In the genomic region with DNA sequence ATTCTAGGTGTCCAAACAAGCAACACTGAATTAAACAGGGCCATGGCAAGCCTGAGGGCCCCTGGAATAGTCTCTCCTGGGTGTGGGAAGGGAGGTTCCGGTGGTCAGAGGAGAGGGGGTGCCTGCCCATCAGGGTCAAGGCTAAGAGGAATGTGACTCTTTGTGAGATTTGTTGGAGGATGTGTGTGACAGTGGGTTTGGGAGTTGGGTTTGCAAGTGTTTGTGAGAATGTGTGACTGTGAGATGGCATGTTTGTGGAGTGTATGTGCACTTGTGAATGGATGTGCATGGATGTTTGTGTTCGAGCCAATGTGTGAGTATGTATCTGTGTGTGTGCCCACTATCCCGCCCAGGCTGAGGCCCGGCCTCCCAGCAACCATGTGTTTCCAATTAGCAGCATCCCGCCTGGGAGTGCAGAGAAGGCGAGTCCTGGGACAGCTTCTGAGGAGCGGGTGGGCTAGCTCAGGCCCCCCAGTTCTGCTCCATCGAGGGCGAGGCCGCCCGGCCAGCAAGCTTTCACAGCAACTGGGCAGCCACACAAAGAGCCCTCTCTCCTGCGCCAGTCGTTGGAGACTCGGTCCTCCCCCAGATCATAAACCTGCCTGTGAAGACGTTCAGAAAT, we compare ENCODE assay signal across 23 cellular contexts.
DNase-seq lines count a peak whose midpoint lies in the region; ATAC-seq and TF ChIP-seq lines count a peak whose summit lies in the region.
"Had no signal": no experiment of that assay in that cellular context is flagged by ENCODE, and none has a peak within 500 bp of the region (broad histone marks: within the 10 kb centered on the region; RNA-seq: fewer than 3 reads in every experiment).

No MANE protein-coding gene starts in this region.

- POLR2A ChIA-PET in HEK293T (lab: Yijun Ruan, JAX) = interaction anchor here (1.0 to 2.0 kb wide), 5 partner anchors 8 to 80 kb away, joined by 3 to 16 read pairs (median 6); no protein-coding TSS in a partner anchor

- no peak for DNase-seq in HEK293T (ENCODE audit: extremely low spot score)
- peak; percentile 74 for DNase-seq in coronary artery (ENCODE audit: low spot score)
- DNase-seq in left kidney (ENCODE audit: low read depth, low spot score) = peak; percentile 88
- peak; percentile 35 for DNase-seq in retina
- no peak for DNase-seq in CD1c-positive myeloid dendritic cell (ENCODE audit: extremely low spot score)
- no peak for DNase-seq in RPMI8226
- no peak for DNase-seq in NCI-H146 (lab: John Stamatoyannopoulos, UW)
- DNase-seq: ACHN; activated CD4-positive, alpha-beta T cell treated with anti-CD3 and anti-CD28 coated beads for 1 hour; activated naive CD4-positive, alpha-beta T cell treated with anti-CD3 and anti-CD28 coated beads for 36 hours; activated T-cell treated with anti-CD3 and anti-CD28 coated beads, Interleukin-2, amount 50 U/mL, for 4 hours; caudate nucleus; foreskin melanocyte; H9; hippocampal formation; KG1; NCI-H1436 treated with DMSO at 0.1 percent for 48 hours; NCI-H524 treated with DMSO at 0.1 percent for 48 hours; SW 1271 had no signal

- CTCF ChIA-PET in HEK293T (lab: Yijun Ruan, JAX) = no interaction called here

- peak overlapping the region; percentile 86 for H3K4me3 ChIP-seq in coronary artery
- H3K4me3 ChIP-seq: pancreas had no signal

- no peak for TF ChIP-seq CTCF in coronary artery (IDR thresholded peaks at IDR 0.05)

- H3K27ac ChIP-seq in coronary artery = peak overlapping the region; percentile 85 to 86
- H3K27ac ChIP-seq: C4-2B, pancreas had no signal

- ATAC-seq in GM21390 (IDR thresholded peaks at IDR 0.05; ENCODE audit: unreplicated experiment) = no peak
- ATAC-seq: activated T-cell treated with anti-CD3 and anti-CD28 coated beads, Interleukin-2, amount 50 U/mL, for 4 hours; pancreas; stimulated activated effector memory CD8-positive, alpha-beta T cell treated with anti-CD3 and anti-CD28 coated beads, Interleukin-12 subunit alpha, Interleukin-12 subunit beta, amount 100 ng/mL, for 72 hours had no signal

TF ChIP-seq in HEK293T, 16 proteins besides CTCF, POLR2A, EP300 and RAD21:
- TF ChIP-seq FOXM1 (IDR thresholded peaks at IDR 0.05; ENCODE audit: borderline replicate concordance) = no peak
- TF ChIP-seq TARDBP (IDR thresholded peaks at IDR 0.05) = peak; percentile 95

Comparison
In these comparisons a context has a peak if more than half of its experiments do, and no peak if none do; other contexts are left out.
1. DNase-seq: peak in coronary artery (single experiment), left kidney (single experiment) and retina (single experiment); none in HEK293T (single experiment), CD1c-positive myeloid dendritic cell (single experiment), RPMI8226 (single experiment) and NCI-H146 (single experiment).